15 cellular contexts compared by ENCODE assay signal in the genomic region with DNA sequence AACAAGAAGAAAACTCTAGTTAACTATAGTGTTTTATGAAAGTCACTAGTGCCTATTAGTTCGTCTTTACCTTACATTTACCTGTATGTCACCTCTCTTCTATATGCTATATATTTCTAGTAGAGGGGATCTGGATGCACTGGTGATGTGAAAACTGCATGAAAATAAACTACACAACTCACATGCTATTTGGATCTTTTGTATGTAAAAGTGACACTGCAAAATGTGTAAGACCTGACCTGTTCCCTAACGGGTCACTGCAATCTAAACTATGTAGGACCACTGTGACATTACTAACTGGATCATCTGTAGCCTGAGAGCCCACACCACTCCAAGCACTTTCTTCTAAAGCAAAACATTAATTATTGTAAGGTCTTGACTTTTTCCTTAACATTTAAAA. TPM values are rescaled to one million over a fixed set of nuclear protein-coding genes. Genes with fewer than 3 reads are reported as not detected.
DNase-seq lines count a peak whose midpoint lies in the region; ATAC-seq and TF ChIP-seq lines count a peak whose summit lies in the region.
"Had no signal": no experiment of that assay in that cellular context is flagged by ENCODE, and none has a peak within 500 bp of the region (broad histone marks: within the 10 kb centered on the region; RNA-seq: fewer than 3 reads in every experiment).

No MANE protein-coding gene starts in this region.

- H4K20me1 ChIP-seq in SU-DHL-6 (ENCODE audit: low read depth, low read length), result no peaks in the 10 kb centered on the region
- no peaks in the 10 kb centered on the region for H4K20me1 ChIP-seq in fibroblast of lung (ENCODE audit: control insufficient read depth, extremely low read depth, insufficient read depth, low read length)

- peaks cover 15% of the 10 kb centered on the region for H3F3A ChIP-seq in SU-DHL-6 (ENCODE audit: insufficient read depth)

- ATAC-seq in right cardiac atrium (no peak), HG02870 (IDR thresholded peaks at IDR 0.05; ENCODE audit: unreplicated experiment) (no peak), HG03095 (IDR thresholded peaks at IDR 0.05; ENCODE audit: unreplicated experiment) (no peak)
- ATAC-seq: gastrocnemius medialis had no signal

- no peaks in the 10 kb centered on the region for H3K9me2 ChIP-seq in SU-DHL-6 (replicated peaks; ENCODE audit: insufficient read depth, low read length)

- H3K9ac ChIP-seq in SU-DHL-6 (ENCODE audit: low read length), result peak overlapping the region; percentile 92
- H3K9ac ChIP-seq in fibroblast of lung (ENCODE audit: insufficient read depth, low read length), result no peak overlapping the region

- peaks cover 27% of the 10 kb centered on the region for H3K79me2 ChIP-seq in SU-DHL-6 (ENCODE audit: insufficient read depth, low read length)
- H3K79me2 ChIP-seq in fibroblast of lung (ENCODE audit: control insufficient read depth, insufficient read depth, low read length), result peaks cover 14% of the 10 kb centered on the region

- peaks cover 31% of the 10 kb centered on the region for H3K4me1 ChIP-seq in left ventricle myocardium inferior
- no peaks in the 10 kb centered on the region for H3K4me1 ChIP-seq in right cardiac atrium (ENCODE audit: control insufficient read depth, insufficient read depth, low read length)
- H3K4me1 ChIP-seq in fibroblast of lung (ENCODE audit: control insufficient read depth, extremely low read depth, insufficient read depth, low read length), result no peaks in the 10 kb centered on the region

- no peak overlapping the region for H3K27ac Mint-ChIP-seq in type B pancreatic cell
- H3K27ac Mint-ChIP-seq: dendritic cell treated with granulocyte-macrophage colony-stimulating factor and Interleukin-4, amounts not matched to agents 40 ng/mL and 50 ng/mL, for 4 days had no signal

- TF ChIP-seq CTCF in left ventricle myocardium inferior (IDR thresholded peaks at IDR 0.05; ENCODE audit: borderline replicate concordance) (no peak), SU-DHL-6 (IDR thresholded peaks at IDR 0.05; ENCODE audit: insufficient read depth, low read length, poor library complexity, severe bottlenecking) (no peak), fibroblast of lung (conservative IDR thresholded peaks at IDR 0.05 in 1 of 2, IDR thresholded peaks at IDR 0.05 in 1 of 2; ENCODE audit: low read depth in 1 of 2, low read length in 2 of 2) (no peak), type B pancreatic cell (conservative IDR thresholded peaks at IDR 0.05) (no peak)

- peaks cover 41% of the 10 kb centered on the region for H3K36me3 ChIP-seq in left ventricle myocardium inferior
- H3K36me3 ChIP-seq in SU-DHL-6 (ENCODE audit: low read length), result peaks cover 38% of the 10 kb centered on the region
- H3K36me3 ChIP-seq in fibroblast of lung (ENCODE audit: control insufficient read depth, insufficient read depth, low read length), result peaks cover 5% of the 10 kb centered on the region

- 82% methylated on average over 2 of the region's 2 CpGs for WGBS in right cardiac atrium

- H3K4me3 Mint-ChIP-seq in type B pancreatic cell, result peak overlapping the region; percentile 94

- H3K36me3 Mint-ChIP-seq in type B pancreatic cell, result peaks cover 4% of the 10 kb centered on the region

- intact Hi-C loops in left ventricle myocardium inferior (cut with micrococcal nuclease), result no loop called here
- intact Hi-C loops in right cardiac atrium (cut with DNase I), result no loop called here

- H3K4me1 Mint-ChIP-seq in type B pancreatic cell (ENCODE audit: unreplicated experiment), result peaks cover 13% of the 10 kb centered on the region

- H3K4me2 ChIP-seq in SU-DHL-6 (ENCODE audit: low read depth, low read length, poor library complexity, severe bottlenecking) (peak overlapping the region; percentile 80), fibroblast of lung (ENCODE audit: extremely low read depth, insufficient read depth, low read length) (peak overlapping the region; percentile 99)

- peaks cover 6% of the 10 kb centered on the region for H3K27me3 Mint-ChIP-seq in type B pancreatic cell

- H2AFZ ChIP-seq in SU-DHL-6 (ENCODE audit: low read depth, low read length, severe bottlenecking) (no peak overlapping the region), fibroblast of lung (ENCODE audit: low read length) (no peak overlapping the region)

- no peak overlapping the region for H3K27ac ChIP-seq in left ventricle myocardium inferior (replicated peaks)
- no peak overlapping the region for H3K27ac ChIP-seq in right cardiac atrium (ENCODE audit: low read length)
- no peak overlapping the region for H3K27ac ChIP-seq in SU-DHL-6 (ENCODE audit: low read depth, low read length)
- no peak overlapping the region for H3K27ac ChIP-seq in fibroblast of lung (ENCODE audit: insufficient read depth, low read length)

- H3K27me3 ChIP-seq in left ventricle myocardium inferior (ENCODE audit: low read depth) (no peaks in the 10 kb centered on the region), right cardiac atrium (ENCODE audit: control insufficient read depth, insufficient read depth) (no peaks in the 10 kb centered on the region), SU-DHL-6 (ENCODE audit: low read length) (no peaks in the 10 kb centered on the region), fibroblast of lung (ENCODE audit: control insufficient read depth, insufficient read depth, low read length) (no peaks in the 10 kb centered on the region)
- H3K27me3 ChIP-seq: gastrocnemius medialis had no signal

- no peaks in the 10 kb centered on the region for H3K9me3 Mint-ChIP-seq in type B pancreatic cell
- H3K9me3 Mint-ChIP-seq: dendritic cell treated with granulocyte-macrophage colony-stimulating factor and Interleukin-4, amounts not matched to agents 40 ng/mL and 50 ng/mL, for 4 days; naive B cell had no signal

- peak overlapping the region; percentile 99 for H3K4me3 ChIP-seq in left ventricle myocardium inferior
- no peak overlapping the region for H3K4me3 ChIP-seq in right cardiac atrium (ENCODE audit: low read length)
- peak overlapping the region; percentile 79 for H3K4me3 ChIP-seq in SU-DHL-6 (ENCODE audit: insufficient read depth, low read length, poor library complexity, severe bottlenecking)
- H3K4me3 ChIP-seq in fibroblast of lung (replicated peaks in 1 of 4; ENCODE audit: control extremely low read depth in 1 of 4, insufficient read depth in 1 of 4, low read depth in 3 of 4, low read length in 4 of 4), result peak overlapping the region in 1 of 4 experiments; percentile 76

- no peaks in the 10 kb centered on the region for H3K9me3 ChIP-seq in left ventricle myocardium inferior (replicated peaks)
- H3K9me3 ChIP-seq in right cardiac atrium (ENCODE audit: control insufficient read depth, low read length), result no peaks in the 10 kb centered on the region
- H3K9me3 ChIP-seq in SU-DHL-6 (ENCODE audit: insufficient read depth, low read length), result no peaks in the 10 kb centered on the region
- no peaks in the 10 kb centered on the region for H3K9me3 ChIP-seq in fibroblast of lung (ENCODE audit: control insufficient read depth, insufficient read depth, low read depth, low read length)
- H3K9me3 ChIP-seq: gastrocnemius medialis had no signal

- DNase-seq in left ventricle myocardium inferior, result no peak
- no peak for DNase-seq in right cardiac atrium
- no peak for DNase-seq in fibroblast of lung (ENCODE audit: low read depth in 2 of 2)
- no peak for DNase-seq in type B pancreatic cell (ENCODE audit: extremely low spot score, unreplicated experiment)
- no peak for DNase-seq in HCEC 1CT
- DNase-seq: activated naive CD4-positive, alpha-beta T cell treated with anti-CD3 and anti-CD28 coated beads, Interleukin-2, amount 50 U/mL, for 16 hours; gastrocnemius medialis; naive B cell; Right ventricle myocardium superior had no signal

RNA-seq across cellular contexts. Expression of gene BLMH, which starts 1.7 kb away (rescaled TPM):
- total RNA-seq in left ventricle myocardium inferior, result 14.9 TPM
- 10 to 100 TPM; 14.6 to 20.6 (median 17.3) TPM for total RNA-seq in right cardiac atrium
- 11.1 TPM for polyA plus RNA-seq in right cardiac atrium
- 23.0 and 27.5 TPM in 2 replicates for total RNA-seq in fibroblast of lung
- polyA plus RNA-seq in fibroblast of lung, result 25.7 and 26.1 TPM in 2 replicates
- polyA plus RNA-seq in fibroblast of lung (2012), result 27.3 and 29.8 TPM in 2 replicates
- polyA minus RNA-seq in fibroblast of lung (ENCODE audit: low replicate concordance), result 8.3 and 12.6 TPM in 2 replicates
- total RNA-seq in type B pancreatic cell (ENCODE audit: low replicate concordance), result 28.3 and 58.2 TPM in 2 replicates

RNA-seq across cellular contexts. Expression of gene TMIGD1, which starts 43.8 kb away (rescaled TPM):
- not detected for total RNA-seq in left ventricle myocardium inferior
- not detected for total RNA-seq in right cardiac atrium
- not detected for polyA plus RNA-seq in right cardiac atrium
- not detected in 2 replicates for total RNA-seq in fibroblast of lung
- not detected in 2 replicates for polyA plus RNA-seq in fibroblast of lung
- not detected in 2 replicates for polyA plus RNA-seq in fibroblast of lung (2012)
- not detected in 2 replicates for polyA minus RNA-seq in fibroblast of lung (ENCODE audit: low replicate concordance)
- 0.24 TPM in 1 of 2 replicates, not detected in the other for total RNA-seq in type B pancreatic cell (ENCODE audit: low replicate concordance)
- total RNA-seq: kidney epithelial cell, Right ventricle myocardium superior had no signal
- polyA plus RNA-seq: CD14-positive monocyte had no signal

RNA-seq across cellular contexts. Expression of gene SLC6A4, which starts 54.6 kb away (rescaled TPM):
- total RNA-seq in left ventricle myocardium inferior (0.33 TPM), right cardiac atrium (1 to 10 TPM in 3 of 4 donors, under 1 TPM in 1; 0.19 to 3.3 (median 1.1) TPM), fibroblast of lung (under 0.01 TPM in 1 of 2 replicates, not detected in the other), type B pancreatic cell (ENCODE audit: low replicate concordance) (9.4 and 34.7 TPM in 2 replicates)
- polyA plus RNA-seq in right cardiac atrium (1.2 TPM), fibroblast of lung (0.02 TPM in 1 of 2 replicates, not detected in the other)
- not detected in 2 replicates for polyA plus RNA-seq in fibroblast of lung (2012)
- polyA minus RNA-seq in fibroblast of lung (ENCODE audit: low replicate concordance), result not detected in 2 replicates
- polyA plus RNA-seq: CD14-positive monocyte had no signal
